Comparison of ENCODE assay signal across 35 cellular contexts in the genomic region with DNA sequence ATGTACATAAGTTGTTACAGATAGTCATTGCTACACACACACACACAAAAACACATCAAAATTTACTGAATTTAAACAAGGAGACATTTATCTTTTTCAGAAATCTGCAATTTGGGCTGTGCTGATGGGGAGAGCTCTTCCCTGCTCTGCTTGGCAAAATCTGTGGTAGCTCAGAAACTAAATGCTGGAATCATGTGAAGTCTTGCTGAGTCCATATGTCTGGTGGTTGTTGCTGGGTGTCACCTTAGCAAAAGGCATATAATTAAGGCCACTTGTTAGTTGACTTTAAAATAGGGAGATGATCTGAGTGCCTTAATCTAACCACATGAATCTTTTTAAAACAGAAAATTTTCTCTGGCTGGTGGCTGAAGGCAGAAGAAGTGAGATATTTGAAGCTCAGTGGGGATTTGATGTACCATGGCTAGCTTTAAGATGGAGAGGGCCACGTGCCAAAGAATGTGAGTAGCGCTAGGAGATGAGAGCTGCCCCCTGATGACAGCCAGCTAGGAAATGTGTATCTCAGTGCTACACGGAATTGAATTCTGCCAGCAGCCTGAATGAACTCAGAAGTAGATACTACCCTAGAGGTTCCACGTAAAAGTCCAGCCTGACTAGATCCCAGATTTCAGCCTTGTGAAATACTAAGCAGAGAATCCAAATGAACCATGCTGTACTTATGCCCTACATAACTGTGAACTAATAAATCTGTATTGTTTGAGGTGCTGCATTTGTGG. TPM values are rescaled to one million over a fixed set of nuclear protein-coding genes. Genes with fewer than 3 reads are reported as not detected.
"Had no signal": no experiment of that assay in that cellular context is flagged by ENCODE, and none has a peak within 500 bp of the region (broad histone marks: within the 10 kb centered on the region; RNA-seq: fewer than 3 reads in every experiment).

No MANE protein-coding gene starts in this region.

- H2AFZ ChIP-seq: neural progenitor cell, parathyroid adenoma had no signal

- H3K27me3 ChIP-seq: ascending aorta, esophagus squamous epithelium, gastroesophageal sphincter, transverse colon had no signal

- H3K36me3 ChIP-seq: ascending aorta, cardiac muscle cell, esophagus squamous epithelium, gastroesophageal sphincter, lower lobe of right lung, neural progenitor cell, spleen, transverse colon, WERI-Rb-1 had no signal

- H3K9ac ChIP-seq: neural progenitor cell, parathyroid adenoma had no signal

- H3K4me2 ChIP-seq: neural progenitor cell had no signal

- ATAC-seq: activated CD4-positive, CD25-positive, alpha-beta regulatory T cell treated with anti-CD3 and anti-CD28 coated beads, Interleukin-2, amount 50 U/mL, for 24 hours; gastroesophageal sphincter; lower lobe of right lung; natural killer cell; T-helper 17 cell had no signal

- H3K4me3 ChIP-seq: ascending aorta, cardiac muscle cell, esophagus squamous epithelium, gastroesophageal sphincter, lower lobe of right lung, neural progenitor cell, spleen, transverse colon had no signal

- H3K27ac ChIP-seq: ascending aorta, cardiac muscle cell, epithelial cell of prostate, esophagus squamous epithelium, gastroesophageal sphincter, lower lobe of right lung, neural progenitor cell, parathyroid adenoma, spleen, transverse colon, WERI-Rb-1 had no signal

- DNase-seq: activated CD4-positive, alpha-beta memory T cell treated with anti-CD3 and anti-CD28 coated beads for 36 hours; activated CD4-positive, alpha-beta T cell treated with anti-CD3 and anti-CD28 coated beads, Interleukin-2, amount 10 ng/mL, durations not matched to agents 24 days and 14 days; activated CD8-positive, alpha-beta memory T cell treated with anti-CD3 and anti-CD28 coated beads, Interleukin-2, amount 50 U/mL, for 4 hours; activated effector memory CD4-positive, alpha-beta T cell treated with anti-CD3 and anti-CD28 coated beads, Interleukin-2, amount 50 U/mL, for 16 hours; activated naive CD4-positive, alpha-beta T cell treated with anti-CD3 and anti-CD28 coated beads, Interleukin-2, amount 10 ng/mL, durations not matched to agents 7 days and 5 days; activated naive CD8-positive, alpha-beta T cell treated with anti-CD3 and anti-CD28 coated beads, Interleukin-2, amount 10 ng/mL, durations not matched to agents 7 days and 5 days; activated T-cell treated with anti-CD3 and anti-CD28 coated beads, Interleukin-2, amount 50 U/mL, for 1 hour; effector CD8-positive, alpha-beta T cell; esophagus squamous epithelium; hypothalamus; immature natural killer cell; kidney; lower lobe of right lung; mesenchymal stem cell; natural killer cell; occipital lobe; spleen; stimulated activated CD4-positive, alpha-beta T cell treated with anti-CD3 and anti-CD28 coated beads, Interleukin-2, amount 100 ng/mL, for 48 hours; stimulated activated naive CD4-positive, alpha-beta T cell treated with Interleukin-2 at 50 U/mL for 16 hours; T-helper 17 cell; T1000; transverse colon; WERI-Rb-1 had no signal

- H3K79me2 ChIP-seq: parathyroid adenoma had no signal

- H3K4me1 ChIP-seq: ascending aorta, esophagus squamous epithelium, gastroesophageal sphincter, lower lobe of right lung, neural progenitor cell, parathyroid adenoma, spleen, transverse colon had no signal

- H3K9me3 ChIP-seq: ascending aorta, esophagus squamous epithelium, gastroesophageal sphincter, lower lobe of right lung, spleen, transverse colon had no signal

RNA-seq across cellular contexts. Expression of a gene that starts 19.2 kb away (rescaled TPM):
- total RNA-seq: activated CD4-positive, alpha-beta memory T cell treated with anti-CD3 and anti-CD28 coated beads for 36 hours; activated CD4-positive, alpha-beta T cell treated with anti-CD3 and anti-CD28 coated beads, Interleukin-2, amount 10 ng/mL, durations not matched to agents 24 days and 14 days; activated CD8-positive, alpha-beta memory T cell treated with anti-CD3 and anti-CD28 coated beads for 36 hours; activated naive CD8-positive, alpha-beta T cell treated with anti-CD3 and anti-CD28 coated beads, Interleukin-2, amount 10 ng/mL, durations not matched to agents 7 days and 5 days; activated T-helper 1 cell treated with anti-CD3 and anti-CD28 coated beads, Interleukin-12 subunit alpha, Interleukin-12 subunit beta, Interleukin-2, Interleukin-4 antibody, amounts not matched to agents 30 ng/mL and 10 ng/mL and 1 ng/mL, durations not matched to agents 14 hours and 24 hours and 36 hours; ascending aorta; cardiac muscle cell; dermis microvascular lymphatic vessel endothelial cell; esophagus squamous epithelium; gastroesophageal sphincter; kidney; lower lobe of right lung; pulmonary artery endothelial cell; spleen; T-helper 17 cell; transverse colon; urinary bladder had no signal
